Comparison of ENCODE assay signal across 2 cellular contexts in the genomic region with DNA sequence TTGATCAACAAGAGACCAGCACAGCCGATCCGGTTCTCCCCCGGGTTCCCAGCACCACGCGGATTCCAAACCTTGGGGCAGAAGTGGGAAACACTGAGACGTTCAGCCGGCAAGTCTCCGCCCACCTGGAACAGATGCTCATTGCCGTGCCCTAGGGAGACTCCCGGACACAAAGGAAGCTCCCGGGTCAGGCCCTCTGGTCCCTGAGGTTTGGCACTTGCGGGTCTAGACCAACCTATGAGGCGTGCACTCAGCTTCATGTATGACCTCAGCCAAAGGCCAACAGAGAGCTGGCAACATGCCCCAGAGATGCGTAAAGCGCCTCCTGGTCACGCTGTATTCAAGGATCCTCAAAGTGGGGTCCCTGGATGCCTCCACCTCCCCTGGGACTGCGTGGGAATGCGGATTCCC.
TF ChIP-seq lines count a peak whose summit lies in the region.

No MANE protein-coding gene starts in this region.

TF ChIP-seq in A549, 52 proteins besides CTCF, POLR2A, EP300 and RAD21 (continued from another document):
- TF ChIP-seq, protein P1, sequence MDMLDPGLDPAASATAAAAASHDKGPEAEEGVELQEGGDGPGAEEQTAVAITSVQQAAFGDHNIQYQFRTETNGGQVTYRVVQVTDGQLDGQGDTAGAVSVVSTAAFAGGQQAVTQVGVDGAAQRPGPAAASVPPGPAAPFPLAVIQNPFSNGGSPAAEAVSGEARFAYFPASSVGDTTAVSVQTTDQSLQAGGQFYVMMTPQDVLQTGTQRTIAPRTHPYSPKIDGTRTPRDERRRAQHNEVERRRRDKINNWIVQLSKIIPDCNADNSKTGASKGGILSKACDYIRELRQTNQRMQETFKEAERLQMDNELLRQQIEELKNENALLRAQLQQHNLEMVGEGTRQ (IDR thresholded peaks at IDR 0.05) = no peak
- TF ChIP-seq PHF8 (IDR thresholded peaks at IDR 0.05; ENCODE audit: borderline replicate concordance, low read depth) = no peak
- no peak for TF ChIP-seq SREBF2 (IDR thresholded peaks at IDR 0.05)
- TF ChIP-seq JUNB (IDR thresholded peaks at IDR 0.05) = no peak
- no peak for TF ChIP-seq JUN (IDR thresholded peaks at IDR 0.05)
- no peak for TF ChIP-seq NPAS2 (CRISPR knock-in tag; IDR thresholded peaks at IDR 0.05; ENCODE audit: borderline replicate concordance)
- TF ChIP-seq CBX8 (IDR thresholded peaks at IDR 0.05) = no peak
- TF ChIP-seq RNF2 (IDR thresholded peaks at IDR 0.05; ENCODE audit: borderline replicate concordance, low read depth) = no peak
- TF ChIP-seq HOXB13 (CRISPR knock-in tag; IDR thresholded peaks at IDR 0.05; ENCODE audit: low read depth) = no peak
- TF ChIP-seq, protein P2, sequence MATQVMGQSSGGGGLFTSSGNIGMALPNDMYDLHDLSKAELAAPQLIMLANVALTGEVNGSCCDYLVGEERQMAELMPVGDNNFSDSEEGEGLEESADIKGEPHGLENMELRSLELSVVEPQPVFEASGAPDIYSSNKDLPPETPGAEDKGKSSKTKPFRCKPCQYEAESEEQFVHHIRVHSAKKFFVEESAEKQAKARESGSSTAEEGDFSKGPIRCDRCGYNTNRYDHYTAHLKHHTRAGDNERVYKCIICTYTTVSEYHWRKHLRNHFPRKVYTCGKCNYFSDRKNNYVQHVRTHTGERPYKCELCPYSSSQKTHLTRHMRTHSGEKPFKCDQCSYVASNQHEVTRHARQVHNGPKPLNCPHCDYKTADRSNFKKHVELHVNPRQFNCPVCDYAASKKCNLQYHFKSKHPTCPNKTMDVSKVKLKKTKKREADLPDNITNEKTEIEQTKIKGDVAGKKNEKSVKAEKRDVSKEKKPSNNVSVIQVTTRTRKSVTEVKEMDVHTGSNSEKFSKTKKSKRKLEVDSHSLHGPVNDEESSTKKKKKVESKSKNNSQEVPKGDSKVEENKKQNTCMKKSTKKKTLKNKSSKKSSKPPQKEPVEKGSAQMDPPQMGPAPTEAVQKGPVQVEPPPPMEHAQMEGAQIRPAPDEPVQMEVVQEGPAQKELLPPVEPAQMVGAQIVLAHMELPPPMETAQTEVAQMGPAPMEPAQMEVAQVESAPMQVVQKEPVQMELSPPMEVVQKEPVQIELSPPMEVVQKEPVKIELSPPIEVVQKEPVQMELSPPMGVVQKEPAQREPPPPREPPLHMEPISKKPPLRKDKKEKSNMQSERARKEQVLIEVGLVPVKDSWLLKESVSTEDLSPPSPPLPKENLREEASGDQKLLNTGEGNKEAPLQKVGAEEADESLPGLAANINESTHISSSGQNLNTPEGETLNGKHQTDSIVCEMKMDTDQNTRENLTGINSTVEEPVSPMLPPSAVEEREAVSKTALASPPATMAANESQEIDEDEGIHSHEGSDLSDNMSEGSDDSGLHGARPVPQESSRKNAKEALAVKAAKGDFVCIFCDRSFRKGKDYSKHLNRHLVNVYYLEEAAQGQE (IDR thresholded peaks at IDR 0.05) = no peak
- no peak for TF ChIP-seq ZC3H11A (IDR thresholded peaks at IDR 0.05)
- no peak for TF ChIP-seq CHD4 (IDR thresholded peaks at IDR 0.05; ENCODE audit: borderline replicate concordance)
- TF ChIP-seq HEYL (CRISPR knock-in tag; IDR thresholded peaks at IDR 0.05) = no peak

TF ChIP-seq in GM12878, 131 proteins besides CTCF, POLR2A, EP300 and RAD21 (continued from another document):
- TF ChIP-seq, protein P3, sequence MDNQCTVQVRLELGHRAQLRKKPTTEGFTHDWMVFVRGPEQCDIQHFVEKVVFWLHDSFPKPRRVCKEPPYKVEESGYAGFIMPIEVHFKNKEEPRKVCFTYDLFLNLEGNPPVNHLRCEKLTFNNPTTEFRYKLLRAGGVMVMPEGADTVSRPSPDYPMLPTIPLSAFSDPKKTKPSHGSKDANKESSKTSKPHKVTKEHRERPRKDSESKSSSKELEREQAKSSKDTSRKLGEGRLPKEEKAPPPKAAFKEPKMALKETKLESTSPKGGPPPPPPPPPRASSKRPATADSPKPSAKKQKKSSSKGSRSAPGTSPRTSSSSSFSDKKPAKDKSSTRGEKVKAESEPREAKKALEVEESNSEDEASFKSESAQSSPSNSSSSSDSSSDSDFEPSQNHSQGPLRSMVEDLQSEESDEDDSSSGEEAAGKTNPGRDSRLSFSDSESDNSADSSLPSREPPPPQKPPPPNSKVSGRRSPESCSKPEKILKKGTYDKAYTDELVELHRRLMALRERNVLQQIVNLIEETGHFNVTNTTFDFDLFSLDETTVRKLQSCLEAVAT (IDR thresholded peaks at IDR 0.05) = no peak
- TF ChIP-seq TBL1XR1 (IDR thresholded peaks at IDR 0.05; ENCODE audit: low read depth, low read length) (no peak), ZNF274 (IDR thresholded peaks at IDR 0.05; ENCODE audit: insufficient read depth, insufficient read length) (no peak), CEBPB (IDR thresholded peaks at IDR 0.05; ENCODE audit: borderline replicate concordance in 1 of 2, low read depth in 2 of 2, low read length in 2 of 2) (no peak), FOXM1 (IDR thresholded peaks at IDR 0.05; ENCODE audit: low read depth, low read length) (no peak), KLF5 (IDR thresholded peaks at IDR 0.05; ENCODE audit: partially characterized antibody) (no peak), WRNIP1 (IDR thresholded peaks at IDR 0.05; ENCODE audit: borderline replicate concordance, low read depth, low read length) (no peak), ZNF384 (IDR thresholded peaks at IDR 0.05; ENCODE audit: borderline replicate concordance, low read depth, low read length) (no peak), SMC3 (IDR thresholded peaks at IDR 0.05; ENCODE audit: borderline replicate concordance, low read length) (no peak)
- TF ChIP-seq, protein P4, sequence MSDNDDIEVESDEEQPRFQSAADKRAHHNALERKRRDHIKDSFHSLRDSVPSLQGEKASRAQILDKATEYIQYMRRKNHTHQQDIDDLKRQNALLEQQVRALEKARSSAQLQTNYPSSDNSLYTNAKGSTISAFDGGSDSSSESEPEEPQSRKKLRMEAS (IDR thresholded peaks at IDR 0.05; ENCODE audit: low read depth, low read length) = no peak
- TF ChIP-seq, protein P5, sequence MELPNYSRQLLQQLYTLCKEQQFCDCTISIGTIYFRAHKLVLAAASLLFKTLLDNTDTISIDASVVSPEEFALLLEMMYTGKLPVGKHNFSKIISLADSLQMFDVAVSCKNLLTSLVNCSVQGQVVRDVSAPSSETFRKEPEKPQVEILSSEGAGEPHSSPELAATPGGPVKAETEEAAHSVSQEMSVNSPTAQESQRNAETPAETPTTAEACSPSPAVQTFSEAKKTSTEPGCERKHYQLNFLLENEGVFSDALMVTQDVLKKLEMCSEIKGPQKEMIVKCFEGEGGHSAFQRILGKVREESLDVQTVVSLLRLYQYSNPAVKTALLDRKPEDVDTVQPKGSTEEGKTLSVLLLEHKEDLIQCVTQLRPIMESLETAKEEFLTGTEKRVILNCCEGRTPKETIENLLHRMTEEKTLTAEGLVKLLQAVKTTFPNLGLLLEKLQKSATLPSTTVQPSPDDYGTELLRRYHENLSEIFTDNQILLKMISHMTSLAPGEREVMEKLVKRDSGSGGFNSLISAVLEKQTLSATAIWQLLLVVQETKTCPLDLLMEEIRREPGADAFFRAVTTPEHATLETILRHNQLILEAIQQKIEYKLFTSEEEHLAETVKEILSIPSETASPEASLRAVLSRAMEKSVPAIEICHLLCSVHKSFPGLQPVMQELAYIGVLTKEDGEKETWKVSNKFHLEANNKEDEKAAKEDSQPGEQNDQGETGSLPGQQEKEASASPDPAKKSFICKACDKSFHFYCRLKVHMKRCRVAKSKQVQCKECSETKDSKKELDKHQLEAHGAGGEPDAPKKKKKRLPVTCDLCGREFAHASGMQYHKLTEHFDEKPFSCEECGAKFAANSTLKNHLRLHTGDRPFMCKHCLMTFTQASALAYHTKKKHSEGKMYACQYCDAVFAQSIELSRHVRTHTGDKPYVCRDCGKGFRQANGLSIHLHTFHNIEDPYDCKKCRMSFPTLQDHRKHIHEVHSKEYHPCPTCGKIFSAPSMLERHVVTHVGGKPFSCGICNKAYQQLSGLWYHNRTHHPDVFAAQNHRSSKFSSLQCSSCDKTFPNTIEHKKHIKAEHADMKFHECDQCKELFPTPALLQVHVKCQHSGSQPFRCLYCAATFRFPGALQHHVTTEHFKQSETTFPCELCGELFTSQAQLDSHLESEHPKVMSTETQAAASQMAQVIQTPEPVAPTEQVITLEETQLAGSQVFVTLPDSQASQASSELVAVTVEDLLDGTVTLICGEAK (IDR thresholded peaks at IDR 0.05; ENCODE audit: borderline replicate concordance) = no peak
